32 cellular contexts compared by ENCODE assay signal in genomic region chr3:22322861-22323260, GRCh38.
"Had no signal": no experiment of that assay in that cellular context is flagged by ENCODE, and none has a peak within 500 bp of the region (broad histone marks: within the 10 kb centered on the region; RNA-seq: fewer than 3 reads in every experiment).

No MANE protein-coding gene starts in this region.

- FAIRE-seq: endometrium, endothelial cell of umbilical vein had no signal

- DNase-seq: activated CD4-positive, alpha-beta memory T cell treated with anti-CD3 and anti-CD28 coated beads, Interleukin-2, amount 10 ng/mL, durations not matched to agents 7 days and 5 days; activated CD4-positive, alpha-beta T cell treated with anti-CD3 and anti-CD28 coated beads for 1 hour; activated CD4-positive, alpha-beta T cell treated with anti-CD3 and anti-CD28 coated beads for 4 hours; activated CD4-positive, alpha-beta T cell treated with anti-CD3 and anti-CD28 coated beads, Interleukin-2, amount 10 ng/mL, durations not matched to agents 7 days and 5 days; activated CD4-positive, alpha-beta T cell treated with anti-CD3 and anti-CD28 coated beads, Interleukin-2, amount 50 U/mL, for 4 hours; activated CD8-positive, alpha-beta memory T cell treated with anti-CD3 and anti-CD28 coated beads, Interleukin-2, amount 50 U/mL, for 48 hours; activated gamma-delta T cell; activated naive CD4-positive, alpha-beta T cell; activated naive CD4-positive, alpha-beta T cell treated with anti-CD3 and anti-CD28 coated beads, Interleukin-2, amount 10 ng/mL, durations not matched to agents 7 days and 5 days; activated naive CD8-positive, alpha-beta T cell treated with anti-CD3 and anti-CD28 coated beads, Interleukin-2, amount 10 ng/mL, durations not matched to agents 7 days and 5 days; activated T-cell treated with anti-CD3 and anti-CD28 coated beads for 4 hours; activated T-cell treated with anti-CD3 and anti-CD28 coated beads, Interleukin-2, amount 50 U/mL, for 24 hours; activated T-cell treated with anti-CD3 and anti-CD28 coated beads, Interleukin-2, amount 50 U/mL, for 72 hours; central memory CD4-positive, alpha-beta T cell; cerebellar nuclear complex; colonic mucosa; effector CD8-positive, alpha-beta T cell; esophagus squamous epithelium; foreskin melanocyte; T-helper 1 cell; T-helper 17 cell; T1000 had no signal

- H3K27ac Mint-ChIP-seq: activated CD4-positive, alpha-beta memory T cell treated with anti-CD3 and anti-CD28 coated beads, Interleukin-2, amount 10 ng/mL, durations not matched to agents 7 days and 5 days; activated CD4-positive, alpha-beta T cell treated with anti-CD3 and anti-CD28 coated beads, Interleukin-2, amount 10 ng/mL, durations not matched to agents 7 days and 5 days; activated naive CD4-positive, alpha-beta T cell treated with anti-CD3 and anti-CD28 coated beads, Interleukin-2, amount 10 ng/mL, durations not matched to agents 7 days and 5 days; activated naive CD4-positive, alpha-beta T cell treated with anti-CD3 and anti-CD28 coated beads, Interleukin-2, amount 50 U/mL, for 72 hours; activated naive CD8-positive, alpha-beta T cell treated with anti-CD3 and anti-CD28 coated beads, Interleukin-2, amount 10 ng/mL, durations not matched to agents 7 days and 5 days; activated T-cell treated with anti-CD3 and anti-CD28 coated beads, Interleukin-2, amount 50 U/mL, for 24 hours; activated T-cell treated with anti-CD3 and anti-CD28 coated beads, Interleukin-2, amount 50 U/mL, for 72 hours; brain; T-helper 17 cell; T-helper 2 cell treated with Interferon-gamma antibody and Interleukin-4, amounts not matched to agents 5 μg/mL and 100 μg/mL, for 36 hours had no signal

- H3K9me3 Mint-ChIP-seq: activated CD4-positive, alpha-beta T cell treated with anti-CD3 and anti-CD28 coated beads, Interleukin-2, amount 10 ng/mL, durations not matched to agents 7 days and 5 days; activated naive CD4-positive, alpha-beta T cell treated with anti-CD3 and anti-CD28 coated beads, Interleukin-2, amount 10 ng/mL, durations not matched to agents 7 days and 5 days; activated naive CD8-positive, alpha-beta T cell treated with anti-CD3 and anti-CD28 coated beads, Interleukin-2, amount 10 ng/mL, durations not matched to agents 7 days and 5 days; brain had no signal

- H3K27me3 Mint-ChIP-seq: activated CD4-positive, alpha-beta memory T cell treated with anti-CD3 and anti-CD28 coated beads, Interleukin-2, amount 10 ng/mL, durations not matched to agents 7 days and 5 days; activated CD4-positive, alpha-beta T cell treated with anti-CD3 and anti-CD28 coated beads, Interleukin-2, amount 10 ng/mL, durations not matched to agents 7 days and 5 days; activated naive CD4-positive, alpha-beta T cell treated with anti-CD3 and anti-CD28 coated beads, Interleukin-2, amount 10 ng/mL, durations not matched to agents 7 days and 5 days; activated naive CD8-positive, alpha-beta T cell treated with anti-CD3 and anti-CD28 coated beads, Interleukin-2, amount 10 ng/mL, durations not matched to agents 7 days and 5 days; activated T-cell treated with anti-CD3 and anti-CD28 coated beads, Interleukin-2, amount 50 U/mL, for 24 hours; brain; T-helper 17 cell had no signal

- H3K4me3 ChIP-seq: ascending aorta, breast epithelium, cardiac muscle cell, colonic mucosa, esophagus squamous epithelium, gastroesophageal sphincter had no signal

- H3K4me1 ChIP-seq: ascending aorta, breast epithelium, colonic mucosa, esophagus squamous epithelium, gastroesophageal sphincter had no signal

- H3K36me3 Mint-ChIP-seq: activated naive CD4-positive, alpha-beta T cell treated with anti-CD3 and anti-CD28 coated beads, Interleukin-2, amount 10 ng/mL, durations not matched to agents 7 days and 5 days; activated naive CD4-positive, alpha-beta T cell treated with anti-CD3 and anti-CD28 coated beads, Interleukin-2, amount 50 U/mL, for 72 hours; activated naive CD8-positive, alpha-beta T cell treated with anti-CD3 and anti-CD28 coated beads, Interleukin-2, amount 10 ng/mL, durations not matched to agents 7 days and 5 days; brain had no signal

- H3K36me3 ChIP-seq: ascending aorta, breast epithelium, cardiac muscle cell, colonic mucosa, esophagus squamous epithelium, gastroesophageal sphincter had no signal

- H3K9me3 ChIP-seq: ascending aorta, breast epithelium, colonic mucosa, esophagus squamous epithelium, gastroesophageal sphincter had no signal

- H3K27ac ChIP-seq: ascending aorta, breast epithelium, cardiac muscle cell, colonic mucosa, epithelial cell of prostate, esophagus squamous epithelium, gastroesophageal sphincter had no signal

- H3K27me3 ChIP-seq: ascending aorta, breast epithelium, cardiac muscle cell, colonic mucosa, esophagus squamous epithelium, gastroesophageal sphincter had no signal

- H3K4me3 Mint-ChIP-seq: activated CD4-positive, alpha-beta memory T cell treated with anti-CD3 and anti-CD28 coated beads, Interleukin-2, amount 10 ng/mL, durations not matched to agents 7 days and 5 days; activated CD4-positive, alpha-beta T cell treated with anti-CD3 and anti-CD28 coated beads, Interleukin-2, amount 10 ng/mL, durations not matched to agents 7 days and 5 days; activated naive CD4-positive, alpha-beta T cell treated with anti-CD3 and anti-CD28 coated beads, Interleukin-2, amount 10 ng/mL, durations not matched to agents 7 days and 5 days; activated naive CD8-positive, alpha-beta T cell treated with anti-CD3 and anti-CD28 coated beads, Interleukin-2, amount 10 ng/mL, durations not matched to agents 7 days and 5 days; activated T-cell treated with anti-CD3 and anti-CD28 coated beads, Interleukin-2, amount 50 U/mL, for 24 hours; activated T-cell treated with anti-CD3 and anti-CD28 coated beads, Interleukin-2, amount 50 U/mL, for 72 hours; brain; T-helper 17 cell; T-helper 2 cell treated with Interferon-gamma antibody and Interleukin-4, amounts not matched to agents 5 μg/mL and 100 μg/mL, for 36 hours had no signal

- H3K4me1 Mint-ChIP-seq: activated CD4-positive, alpha-beta memory T cell treated with anti-CD3 and anti-CD28 coated beads, Interleukin-2, amount 10 ng/mL, durations not matched to agents 7 days and 5 days; activated CD4-positive, alpha-beta T cell treated with anti-CD3 and anti-CD28 coated beads, Interleukin-2, amount 10 ng/mL, durations not matched to agents 7 days and 5 days; activated naive CD4-positive, alpha-beta T cell treated with anti-CD3 and anti-CD28 coated beads, Interleukin-2, amount 10 ng/mL, durations not matched to agents 7 days and 5 days; activated naive CD8-positive, alpha-beta T cell treated with anti-CD3 and anti-CD28 coated beads, Interleukin-2, amount 10 ng/mL, durations not matched to agents 7 days and 5 days; brain; T-helper 17 cell had no signal
